ENCODE assay signal across 18 cellular contexts in genomic region chr5:150119421-150120061, GRCh38. TPM values are rescaled to one million over a fixed set of nuclear protein-coding genes. Genes with fewer than 3 reads are reported as not detected.
A peak's percentile ranks its signal among the peaks of the same experiment; 100 is the strongest.
DNase-seq lines count a peak whose midpoint lies in the region; ATAC-seq, FAIRE-seq and TF ChIP-seq lines count a peak whose summit lies in the region.
"Had no signal": no experiment of that assay in that cellular context is flagged by ENCODE, and none has a peak within 500 bp of the region (broad histone marks: within the 10 kb centered on the region; RNA-seq: fewer than 3 reads in every experiment).

No MANE protein-coding gene starts in this region.

- H3K4me1 Mint-ChIP-seq in osteocyte (ENCODE audit: unreplicated experiment): peaks cover 51% of the 10 kb centered on the region

- H3K9ac ChIP-seq in K562 (ENCODE audit: insufficient read depth in 1 of 2, low read depth in 2 of 2, low read length in 2 of 2): no peak overlapping the region; a peak in 1 of 4 replicates

- H4K20me1 ChIP-seq in K562 (replicated peaks; ENCODE audit: control insufficient read depth, insufficient read depth, low read length): no peaks in the 10 kb centered on the region

- H3K4me3 Mint-ChIP-seq in osteocyte (ENCODE audit: unreplicated experiment): no peak overlapping the region
- H3K4me3 Mint-ChIP-seq: CD4-positive, CD25-positive, alpha-beta regulatory T cell; WTC11 had no signal

- TF ChIP-seq EP300 in K562 (IDR thresholded peaks at IDR 0.05; ENCODE audit: low read length): no peak

- no peak for TF ChIP-seq POLR2A in K562 (conservative IDR thresholded peaks at IDR 0.05)

- no peaks in the 10 kb centered on the region for H3K79me2 ChIP-seq in K562 (ENCODE audit: control insufficient read depth, insufficient read depth, low read length)

- H3K4me2 ChIP-seq in K562 (ENCODE audit: insufficient read depth, low read length): no peak overlapping the region

- no peaks in the 10 kb centered on the region for H3K36me3 ChIP-seq in K562 (ENCODE audit: control insufficient read depth, insufficient read depth, low read length)

- no peak overlapping the region for H2AFZ ChIP-seq in K562 (ENCODE audit: low read depth, low read length)

- no peak overlapping the region for H3K4me3 ChIP-seq in K562
- H3K4me3 ChIP-seq: coronary artery, esophagus squamous epithelium, heart right ventricle, psoas muscle had no signal

- CTCF ChIA-PET in GM10248 (lab: Yijun Ruan, JAX): interaction anchor here (1.4 to 4.4 kb wide), 6 partner anchors 8 to 99 kb away, joined by 4 to 19 read pairs (median 6); no protein-coding TSS in a partner anchor
- CTCF ChIA-PET in K562 (lab: Yijun Ruan, JAX; ENCODE audit: low intra/inter-chr PET ratio): interaction anchor here (0.6 kb wide), 1 partner anchor 10 kb away, joined by 5 read pairs; no protein-coding TSS in a partner anchor

- BruUV-seq in K562 (replicated peaks; lab: Mats Ljungman, UMichigan): no TSS peak

- DNase-seq in GM10248 (ENCODE audit: extremely low spot score) (no peak), K562 (ENCODE audit: extremely low read depth in 1 of 4, low spot score in 3 of 4) (no peak), osteocyte (ENCODE audit: extremely low spot score, unreplicated experiment) (peak; percentile 66), GM03348 (ENCODE audit: low spot score) (no peak), NCI-H1694 treated with DMSO at 0.1 percent for 48 hours (lab: John Stamatoyannopoulos, UW) (no peak), NCI-H187 (lab: John Stamatoyannopoulos, UW) (no peak)
- DNase-seq: CD4-positive, CD25-positive, alpha-beta regulatory T cell; EL; esophagus squamous epithelium; GOT3; NCI-H1092; NCI-H345; psoas muscle had no signal

- no peaks in the 10 kb centered on the region for H3K9me1 ChIP-seq in K562 (ENCODE audit: control insufficient read depth, insufficient read depth, low read length)

- in situ Hi-C loops in K562 (cut with MboI): no loop called here

- no peak overlapping the region for H3K27ac ChIP-seq in K562 (ENCODE audit: extremely low read depth, low read depth, low read length)
- H3K27ac ChIP-seq: esophagus squamous epithelium, heart right ventricle, psoas muscle had no signal

- H3K9me3 Mint-ChIP-seq in osteocyte (ENCODE audit: unreplicated experiment): no peaks in the 10 kb centered on the region
- H3K9me3 Mint-ChIP-seq: WTC11 had no signal

- no peaks in the 10 kb centered on the region for H3K9me3 ChIP-seq in K562 (replicated peaks; ENCODE audit: control insufficient read depth, insufficient read depth, low read depth, low read length)
- H3K9me3 ChIP-seq: esophagus squamous epithelium, heart right ventricle, psoas muscle had no signal

- peaks cover 26 to 38% of the 10 kb centered on the region in 2 experiments; a peak in 4 of 5 replicates for H3K4me1 ChIP-seq in K562 (replicated peaks in 1 of 2; ENCODE audit: control insufficient read depth in 2 of 2, insufficient read depth in 2 of 2, low read length in 2 of 2)
- H3K4me1 ChIP-seq: esophagus squamous epithelium, psoas muscle had no signal

- FAIRE-seq in K562 (lab: Jason Lieb, UNC): no peak

- peak overlapping the region; percentile 59 for H3K27ac Mint-ChIP-seq in osteocyte (ENCODE audit: unreplicated experiment)
- H3K27ac Mint-ChIP-seq: CD4-positive, CD25-positive, alpha-beta regulatory T cell; WTC11 had no signal

- POLR2A ChIA-PET in GM10248 (lab: Yijun Ruan, JAX) (no interaction called here), K562 (lab: Yijun Ruan, JAX) (interaction anchor here (0.7 to 1.2 kb wide), 3 partner anchors 17 to 87 kb away, joined by 3 to 5 read pairs (median 3); no protein-coding TSS in a partner anchor)

- no peaks in the 10 kb centered on the region for H3K27me3 Mint-ChIP-seq in osteocyte (ENCODE audit: unreplicated experiment)
- H3K27me3 Mint-ChIP-seq: CD4-positive, CD25-positive, alpha-beta regulatory T cell had no signal

- no peak for ATAC-seq in K562
- ATAC-seq: WTC11 had no signal

- TF ChIP-seq CTCF in GM10248 (IDR thresholded peaks at IDR 0.05; ENCODE audit: control extremely low read depth, extremely low read depth, low read depth, missing control alignments) (peak; percentile 37), GM12874 (IDR thresholded peaks at IDR 0.05; ENCODE audit: insufficient read depth, low read depth, low read length) (0 out of 2 replicates have a peak, but pooled peaks have one; percentile 15), K562 (IDR thresholded peaks at IDR 0.05 in 2 of 3, conservative IDR thresholded peaks at IDR 0.05 in 1 of 3; ENCODE audit: insufficient read depth in 2 of 3, low read depth in 1 of 3, low read length in 3 of 3) (peak in 1 of 3 experiments; percentile 2; a peak in 1 of 6 replicates), osteocyte (IDR thresholded peaks at IDR 0.05) (no peak)

- TF ChIP-seq RAD21 in K562 (CRISPR knock-in tag; conservative IDR thresholded peaks at IDR 0.05 in 1 of 2, IDR thresholded peaks at IDR 0.05 in 1 of 2): no peak

- H3K36me3 Mint-ChIP-seq in osteocyte (ENCODE audit: unreplicated experiment): peaks cover 63% of the 10 kb centered on the region
- H3K36me3 Mint-ChIP-seq: CD4-positive, CD25-positive, alpha-beta regulatory T cell; WTC11 had no signal

- intact Hi-C loops in K562 (cut with micrococcal nuclease): loop anchor here (10.0 kb wide), 3 partner anchors 45 to 285 kb away; no protein-coding TSS in a partner anchor

- WGBS in K562 (ENCODE audit: insufficient coverage, low coverage, missing lambda C conversion rate): 49% methylated on average over 10 of the region's 10 CpGs

- H3K27me3 ChIP-seq in K562 (ENCODE audit: control insufficient read depth in 2 of 2, insufficient read depth in 2 of 2, low read length in 2 of 2): no peaks in the 10 kb centered on the region
- H3K27me3 ChIP-seq: esophagus squamous epithelium, heart right ventricle had no signal

TF ChIP-seq in K562, 482 proteins besides CTCF, POLR2A, EP300 and RAD21 (continues in another document):
- peak; percentile 32 for TF ChIP-seq ZFP36 (IDR thresholded peaks at IDR 0.05; ENCODE audit: low read depth, low read length, partially characterized antibody)

RNA-seq across cellular contexts. Expression of gene CSF1R, which starts 33.2 kb away (rescaled TPM):
- not detected in 2 replicates for total RNA-seq in K562 (2011; cell fraction: chromatin; rRNA removed; ENCODE audit: low replicate concordance)
- not detected in 2 replicates for total RNA-seq in K562 (2011; cell fraction: nucleolus; rRNA removed)
- total RNA-seq in K562 (2011; cell fraction: nucleoplasm; rRNA removed): not detected in 2 replicates
- total RNA-seq in K562 (2014; rRNA removed) (not detected in 2 replicates), K562 (2014; rRNA removed; fragmentation: Illumina TruSeq; extraction: Trizol) (not detected in 2 replicates), K562 (2015; rRNA removed; fragmentation: Illumina TruSeq; extraction: Trizol) (not detected in 2 replicates), K562 (2021) (0.20 and 0.22 TPM in 2 replicates), osteocyte (1.1 and 1.2 TPM in 2 replicates)
- polyA plus RNA-seq in K562 (2011; rRNA removed) (0.03 TPM in 1 of 2 replicates, not detected in the other), K562 (2014; fragmentation: Illumina TruSeq; extraction: Trizol) (not detected in 2 replicates), K562 (2014; fragmentation: Nextera tagmentation; extraction: Ambion mirVana) (not detected), K562 (2014; rRNA removed) (0.64 TPM in 1 of 2 replicates, not detected in the other)
- 0.03 TPM in 1 of 2 replicates, not detected in the other for polyA plus RNA-seq in K562 (2011; cell fraction: cytosol; rRNA removed)
- polyA plus RNA-seq in K562 (2011; cell fraction: nucleus; rRNA removed): 0.13 TPM in 1 of 2 replicates, not detected in the other
- polyA plus RNA-seq in K562 (2012): 0.12 TPM in 1 of 2 replicates, not detected in the other
- polyA minus RNA-seq in K562 (2011; rRNA and poly(A)+ RNA removed): 0.39 TPM in 1 of 2 replicates, not detected in the other
- polyA minus RNA-seq in K562 (2011; cell fraction: cytosol; rRNA and poly(A)+ RNA removed): not detected in 2 replicates
- not detected in 2 replicates for polyA minus RNA-seq in K562 (2011; cell fraction: nucleus; rRNA and poly(A)+ RNA removed)
- total RNA-seq: CD4-positive, CD25-positive, alpha-beta regulatory T cell; myocyte had no signal

RNA-seq across cellular contexts. Expression of gene PDGFRB, which starts 36.1 kb away (rescaled TPM):
- total RNA-seq in K562 (2011; cell fraction: chromatin; rRNA removed; ENCODE audit: low replicate concordance): 2.1 and 7.7 TPM in 2 replicates
- total RNA-seq in K562 (2011; cell fraction: nucleolus; rRNA removed): 1.8 and 5.2 TPM in 2 replicates
- total RNA-seq in K562 (2011; cell fraction: nucleoplasm; rRNA removed): 3.0 and 3.6 TPM in 2 replicates
- total RNA-seq in K562 (2014; rRNA removed) (0.09 TPM in 1 of 2 replicates, not detected in the other), K562 (2014; rRNA removed; fragmentation: Illumina TruSeq; extraction: Trizol) (0.07 and 0.13 TPM in 2 replicates), K562 (2015; rRNA removed; fragmentation: Illumina TruSeq; extraction: Trizol) (not detected in 2 replicates), K562 (2021) (0.51 and 0.86 TPM in 2 replicates), osteocyte (1,093 and 1,131 TPM in 2 replicates)
- polyA plus RNA-seq in K562 (2011; rRNA removed) (1.1 and 1.5 TPM in 2 replicates), K562 (2014; fragmentation: Illumina TruSeq; extraction: Trizol) (0.03 and 0.09 TPM in 2 replicates), K562 (2014; fragmentation: Nextera tagmentation; extraction: Ambion mirVana) (not detected), K562 (2014; rRNA removed) (0.01 and 0.07 TPM in 2 replicates)
- 0.71 and 1.6 TPM in 2 replicates for polyA plus RNA-seq in K562 (2011; cell fraction: cytosol; rRNA removed)
- polyA plus RNA-seq in K562 (2011; cell fraction: nucleus; rRNA removed): 2.5 and 3.8 TPM in 2 replicates
- 0.14 and 0.29 TPM in 2 replicates for polyA plus RNA-seq in K562 (2012)
- polyA minus RNA-seq in K562 (2011; rRNA and poly(A)+ RNA removed): 0.48 and 1.0 TPM in 2 replicates
- polyA minus RNA-seq in K562 (2011; cell fraction: cytosol; rRNA and poly(A)+ RNA removed): 2.6 and 3.1 TPM in 2 replicates
- 1.5 and 3.9 TPM in 2 replicates for polyA minus RNA-seq in K562 (2011; cell fraction: nucleus; rRNA and poly(A)+ RNA removed)
- total RNA-seq: CD4-positive, CD25-positive, alpha-beta regulatory T cell had no signal

RNA-seq across cellular contexts. Expression of gene CDX1, which starts 47.0 kb away (rescaled TPM):
- total RNA-seq in K562 (2011; cell fraction: chromatin; rRNA removed; ENCODE audit: low replicate concordance): not detected in 2 replicates
- not detected in 2 replicates for total RNA-seq in K562 (2011; cell fraction: nucleolus; rRNA removed)
- total RNA-seq in K562 (2011; cell fraction: nucleoplasm; rRNA removed): not detected in 2 replicates
- total RNA-seq in K562 (2014; rRNA removed) (not detected in 2 replicates), K562 (2014; rRNA removed; fragmentation: Illumina TruSeq; extraction: Trizol) (not detected in 2 replicates), K562 (2015; rRNA removed; fragmentation: Illumina TruSeq; extraction: Trizol) (not detected in 2 replicates), K562 (2021) (0.16 TPM in 1 of 2 replicates, not detected in the other), osteocyte (0.71 and 1.0 TPM in 2 replicates)
- polyA plus RNA-seq in K562 (2011; rRNA removed) (0.06 TPM in 1 of 2 replicates, not detected in the other), K562 (2014; fragmentation: Illumina TruSeq; extraction: Trizol) (not detected in 2 replicates), K562 (2014; fragmentation: Nextera tagmentation; extraction: Ambion mirVana) (not detected), K562 (2014; rRNA removed) (not detected in 2 replicates)
- not detected in 2 replicates for polyA plus RNA-seq in K562 (2011; cell fraction: cytosol; rRNA removed)
- not detected in 2 replicates for polyA plus RNA-seq in K562 (2011; cell fraction: nucleus; rRNA removed)
- not detected in 2 replicates for polyA plus RNA-seq in K562 (2012)
- polyA minus RNA-seq in K562 (2011; rRNA and poly(A)+ RNA removed): not detected in 2 replicates
- not detected in 2 replicates for polyA minus RNA-seq in K562 (2011; cell fraction: cytosol; rRNA and poly(A)+ RNA removed)
- polyA minus RNA-seq in K562 (2011; cell fraction: nucleus; rRNA and poly(A)+ RNA removed): not detected in 2 replicates
- total RNA-seq: CD4-positive, CD25-positive, alpha-beta regulatory T cell; esophagus squamous epithelium; myocyte; psoas muscle had no signal
- polyA plus RNA-seq: CD4-positive, CD25-positive, alpha-beta regulatory T cell had no signal

Comparison
In these comparisons a context has a peak if more than half of its experiments do, and no peak if none do; other contexts are left out.
1. RNA of gene PDGFRB, which starts 36.1 kb away (total RNA-seq): 1,093 to 1,131 TPM in osteocyte; 0.07 to 7.7 TPM in K562; every median in the first group is over 100 times any median in the second.